22 cellular contexts compared by ENCODE assay signal in the genomic region with DNA sequence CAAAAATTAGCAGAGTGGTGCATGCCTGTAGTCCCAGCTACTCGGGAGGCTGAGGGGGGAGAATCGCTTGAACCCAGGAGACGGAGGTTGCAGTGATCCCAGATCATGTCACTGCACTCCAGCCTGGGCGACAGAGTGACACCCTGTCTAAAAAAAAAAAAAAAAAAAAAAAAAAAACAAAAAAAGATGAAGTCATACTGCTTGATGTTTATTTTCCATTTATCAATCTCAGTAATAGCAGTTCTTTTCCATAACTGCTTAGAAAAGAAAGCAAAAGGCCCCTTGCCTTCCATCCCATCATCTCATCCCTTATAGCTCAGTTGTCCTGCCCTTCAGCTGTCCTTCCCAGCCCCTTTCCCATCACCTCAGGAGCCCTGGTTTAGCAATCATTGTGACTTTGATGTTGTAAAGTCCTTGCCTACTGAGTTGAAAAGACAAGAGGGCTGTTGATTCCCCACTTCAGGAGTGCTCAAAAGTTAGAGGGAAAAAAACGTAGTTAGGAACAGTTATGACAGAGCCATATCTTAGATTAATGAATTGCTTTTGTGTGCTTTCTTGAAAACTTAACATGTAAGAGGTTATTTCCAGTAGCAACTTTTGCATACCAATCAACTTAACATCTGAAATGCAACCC. TPM values are rescaled to one million over a fixed set of nuclear protein-coding genes. Genes with fewer than 3 reads are reported as not detected.
A peak's percentile ranks its signal among the peaks of the same experiment; 100 is the strongest.
DNase-seq lines count a peak whose midpoint lies in the region; ATAC-seq, FAIRE-seq and TF ChIP-seq lines count a peak whose summit lies in the region.
"Had no signal": no experiment of that assay in that cellular context is flagged by ENCODE, and none has a peak within 500 bp of the region (broad histone marks: within the 10 kb centered on the region; RNA-seq: fewer than 3 reads in every experiment).

No MANE protein-coding gene starts in this region.

- H3K4me3 Mint-ChIP-seq in osteocyte (ENCODE audit: unreplicated experiment): no peak overlapping the region
- H3K4me3 Mint-ChIP-seq in stimulated activated naive B cell treated with anti-CD40 and anti-IgM and Interleukin-4, amounts not matched to agents 10 μg/mL and 1 μg/mL and 100 μg/mL, for 72 hours: no peak overlapping the region
- no peak overlapping the region for H3K4me3 Mint-ChIP-seq in natural killer cell treated with Interleukin-12 subunit alpha and Interleukin-12 subunit beta and Interleukin-15 and Interleukin-18, amount 100 ng/mL, for 72 hours
- H3K4me3 Mint-ChIP-seq: B cell; CD4-positive, CD25-positive, alpha-beta regulatory T cell; CD8-positive, alpha-beta T cell; GM23338 had no signal

- no peak for DNase-seq in PC-3
- DNase-seq in left lung: no peak
- no peak for DNase-seq in osteocyte (ENCODE audit: extremely low spot score, unreplicated experiment)
- DNase-seq in H54 (ENCODE audit: insufficient read length, low spot score): no peak
- DNase-seq in stimulated activated naive B cell treated with anti-CD40 and anti-IgM and Interleukin-4, amounts not matched to agents 10 μg/mL and 1 μg/mL and 100 μg/mL, for 72 hours: no peak
- DNase-seq in lower leg skin (ENCODE audit: low spot score in 2 of 2): no peak
- no peak for DNase-seq in natural killer cell treated with Interleukin-12 subunit alpha and Interleukin-12 subunit beta and Interleukin-15 and Interleukin-18, amount 100 ng/mL, for 72 hours (ENCODE audit: low spot score)
- DNase-seq: Caco-2; CD4-positive, CD25-positive, alpha-beta regulatory T cell; CD8-positive, alpha-beta T cell; DMS153; DND-41 had no signal

- POLR2A ChIA-PET in HEK293 (lab: Yijun Ruan, JAX): no interaction called here
- POLR2A ChIA-PET in PC-3 (lab: Charles Lee; ENCODE audit: unreplicated experiment): no interaction called here

- WGBS in lower leg skin, 2 donors: 88 to 90% methylated on average over 5 of the region's 5 CpGs

- no peak for TF ChIP-seq CTCF in HEK293 (tag by site-specific recombination; IDR thresholded peaks at IDR 0.05)
- no peak for TF ChIP-seq CTCF in PC-3 (conservative IDR thresholded peaks at IDR 0.05; ENCODE audit: low read depth, low read length)
- no peak for TF ChIP-seq CTCF in left lung (IDR thresholded peaks at IDR 0.05)
- no peak for TF ChIP-seq CTCF in osteocyte (IDR thresholded peaks at IDR 0.05)
- no peak for TF ChIP-seq CTCF in lower leg skin (IDR thresholded peaks at IDR 0.05)

- TF ChIP-seq POLR2A in H54 (IDR thresholded peaks at IDR 0.05; ENCODE audit: low read depth, low read length) (no peak), lower leg skin (IDR thresholded peaks at IDR 0.05) (no peak)

- BruUV-seq in PC-3 (replicated peaks; lab: Mats Ljungman, UMichigan): no TSS peak

- peaks cover 5% of the 10 kb centered on the region for H3K9me3 Mint-ChIP-seq in osteocyte (ENCODE audit: unreplicated experiment)
- no peaks in the 10 kb centered on the region for H3K9me3 Mint-ChIP-seq in stimulated activated naive B cell treated with anti-CD40 and anti-IgM and Interleukin-4, amounts not matched to agents 10 μg/mL and 1 μg/mL and 100 μg/mL, for 72 hours
- no peaks in the 10 kb centered on the region for H3K9me3 Mint-ChIP-seq in natural killer cell treated with Interleukin-12 subunit alpha and Interleukin-12 subunit beta and Interleukin-15 and Interleukin-18, amount 100 ng/mL, for 72 hours
- H3K9me3 Mint-ChIP-seq: CD8-positive, alpha-beta T cell; GM23338 had no signal

- peak overlapping the region; percentile 36 for H3K27ac Mint-ChIP-seq in osteocyte (ENCODE audit: unreplicated experiment)
- no peak overlapping the region for H3K27ac Mint-ChIP-seq in stimulated activated naive B cell treated with anti-CD40 and anti-IgM and Interleukin-4, amounts not matched to agents 10 μg/mL and 1 μg/mL and 100 μg/mL, for 72 hours
- no peak overlapping the region for H3K27ac Mint-ChIP-seq in natural killer cell treated with Interleukin-12 subunit alpha and Interleukin-12 subunit beta and Interleukin-15 and Interleukin-18, amount 100 ng/mL, for 72 hours
- H3K27ac Mint-ChIP-seq: B cell; CD4-positive, CD25-positive, alpha-beta regulatory T cell; CD8-positive, alpha-beta T cell; GM23338 had no signal

- H3K9me2 ChIP-seq in PC-3 (replicated peaks; ENCODE audit: low read length): no peaks in the 10 kb centered on the region

- H3K4me3 ChIP-seq in HEK293 (ENCODE audit: low read depth, low read length) (no peak overlapping the region), PC-3 (ENCODE audit: low read length) (no peak overlapping the region), left lung (no peak overlapping the region), lower leg skin (ENCODE audit: low read depth, poor library complexity, severe bottlenecking) (no peak overlapping the region)
- H3K4me3 ChIP-seq: BLaER1, GM23338, HAP-1 had no signal

- no peak overlapping the region for H3K9ac ChIP-seq in PC-3 (ENCODE audit: low read length)
- H3K9ac ChIP-seq: BLaER1 had no signal

- H3F3A ChIP-seq in PC-3 (ENCODE audit: low read length, unreplicated experiment): peaks cover 5% of the 10 kb centered on the region

- H3K36me3 ChIP-seq in HEK293 (ENCODE audit: control insufficient read depth in 2 of 2, insufficient read depth in 1 of 2, low read length in 2 of 2) (no peaks in the 10 kb centered on the region), PC-3 (ENCODE audit: low read depth, low read length) (no peaks in the 10 kb centered on the region), left lung (no peaks in the 10 kb centered on the region)
- H3K36me3 ChIP-seq: BLaER1, HAP-1 had no signal

- H3K4me1 ChIP-seq in HEK293 (ENCODE audit: control insufficient read depth, insufficient read depth, low read length) (no peaks in the 10 kb centered on the region), PC-3 (ENCODE audit: insufficient read depth, low read length) (peaks cover 55% of the 10 kb centered on the region), left lung (peaks cover 0 to 2% of the 10 kb centered on the region in 2 donors)

- H4K20me1 ChIP-seq in PC-3 (ENCODE audit: low read length): no peaks in the 10 kb centered on the region
- H4K20me1 ChIP-seq: BLaER1 had no signal

- H3K4me1 Mint-ChIP-seq in osteocyte (ENCODE audit: unreplicated experiment): peaks cover 31% of the 10 kb centered on the region
- H3K4me1 Mint-ChIP-seq in stimulated activated naive B cell treated with anti-CD40 and anti-IgM and Interleukin-4, amounts not matched to agents 10 μg/mL and 1 μg/mL and 100 μg/mL, for 72 hours: peaks cover 9 to 22% of the 10 kb centered on the region in 2 donors
- H3K4me1 Mint-ChIP-seq in natural killer cell treated with Interleukin-12 subunit alpha and Interleukin-12 subunit beta and Interleukin-15 and Interleukin-18, amount 100 ng/mL, for 72 hours (ENCODE audit: low read depth in 2 of 2): no peaks in the 10 kb centered on the region
- H3K4me1 Mint-ChIP-seq: CD4-positive, CD25-positive, alpha-beta regulatory T cell had no signal

- CTCF ChIA-PET in HEK293 (lab: Yijun Ruan, JAX) (no interaction called here), PC-3 (lab: Charles Lee) (interaction anchor here (0.6 kb wide), 1 partner anchor 248 kb away, joined by 3 read pairs; no protein-coding TSS in a partner anchor)

- no peak overlapping the region for H2AFZ ChIP-seq in PC-3 (ENCODE audit: low read length)
- H2AFZ ChIP-seq: GM23338 had no signal

- no peaks in the 10 kb centered on the region for H3K79me2 ChIP-seq in PC-3 (ENCODE audit: low read length)

- H3K27ac ChIP-seq in HEK293 (ENCODE audit: extremely low read depth, low read depth, low read length): no peak overlapping the region
- peak overlapping the region; percentile 89 for H3K27ac ChIP-seq in PC-3 (ENCODE audit: low read length)
- no peak overlapping the region for H3K27ac ChIP-seq in left lung
- H3K27ac ChIP-seq: BLaER1, C4-2B had no signal

- H3K36me3 Mint-ChIP-seq in osteocyte (ENCODE audit: unreplicated experiment): no peaks in the 10 kb centered on the region
- no peaks in the 10 kb centered on the region for H3K36me3 Mint-ChIP-seq in stimulated activated naive B cell treated with anti-CD40 and anti-IgM and Interleukin-4, amounts not matched to agents 10 μg/mL and 1 μg/mL and 100 μg/mL, for 72 hours
- H3K36me3 Mint-ChIP-seq in natural killer cell treated with Interleukin-12 subunit alpha and Interleukin-12 subunit beta and Interleukin-15 and Interleukin-18, amount 100 ng/mL, for 72 hours: no peaks in the 10 kb centered on the region
- H3K36me3 Mint-ChIP-seq: CD4-positive, CD25-positive, alpha-beta regulatory T cell; CD8-positive, alpha-beta T cell had no signal

- H3K4me2 ChIP-seq in PC-3 (ENCODE audit: low read length): peak overlapping the region; percentile 68; the same call in 1 of the 2 replicates
- H3K4me2 ChIP-seq: BLaER1, GM23338 had no signal

- FAIRE-seq in H54 (lab: Jason Lieb, UNC): no peak
- FAIRE-seq: G401.6, GM12892, GM19239 had no signal

- no peak for ATAC-seq in PC-3
- ATAC-seq in left lung: peak; percentile 79
- no peak for ATAC-seq in stimulated activated naive B cell treated with anti-CD40 and anti-IgM and Interleukin-4, amounts not matched to agents 10 μg/mL and 1 μg/mL and 100 μg/mL, for 72 hours (replicated peaks)
- ATAC-seq in natural killer cell treated with Interleukin-12 subunit alpha and Interleukin-12 subunit beta and Interleukin-15 and Interleukin-18, amount 100 ng/mL, for 72 hours: no peak
- ATAC-seq: CD8-positive, alpha-beta T cell; GM23338 had no signal

- H3K27me3 ChIP-seq in PC-3 (ENCODE audit: low read length) (no peaks in the 10 kb centered on the region), left lung (no peaks in the 10 kb centered on the region)
- H3K27me3 ChIP-seq: BLaER1 had no signal

- intact Hi-C loops in PC-3 (cut with micrococcal nuclease) (no loop called here), left lung (cut with DNase I) (no loop called here), lower leg skin (cut with DNase I; ENCODE audit: low total_unique reads) (no loop called here)

- no peaks in the 10 kb centered on the region for H3K27me3 Mint-ChIP-seq in osteocyte (ENCODE audit: unreplicated experiment)
- peaks cover 0 to 3% of the 10 kb centered on the region in 2 donors for H3K27me3 Mint-ChIP-seq in stimulated activated naive B cell treated with anti-CD40 and anti-IgM and Interleukin-4, amounts not matched to agents 10 μg/mL and 1 μg/mL and 100 μg/mL, for 72 hours
- peaks cover 0 to 7% of the 10 kb centered on the region in 2 donors for H3K27me3 Mint-ChIP-seq in natural killer cell treated with Interleukin-12 subunit alpha and Interleukin-12 subunit beta and Interleukin-15 and Interleukin-18, amount 100 ng/mL, for 72 hours
- H3K27me3 Mint-ChIP-seq: B cell; CD4-positive, CD25-positive, alpha-beta regulatory T cell had no signal

- no peaks in the 10 kb centered on the region for H3K9me3 ChIP-seq in HEK293 (ENCODE audit: control insufficient read depth, insufficient read depth, low read depth, low read length)
- H3K9me3 ChIP-seq in PC-3 (ENCODE audit: low read length): no peaks in the 10 kb centered on the region
- H3K9me3 ChIP-seq in left lung: no peaks in the 10 kb centered on the region
- H3K9me3 ChIP-seq: BLaER1, Caco-2, HAP-1 had no signal

TF ChIP-seq in HEK293, 187 proteins besides CTCF, POLR2A, EP300 and RAD21 (continues in another document):
- no peak for TF ChIP-seq ZNF184 (tag by site-specific recombination; IDR thresholded peaks at IDR 0.05)
- TF ChIP-seq IKZF3 (tag by site-specific recombination; IDR thresholded peaks at IDR 0.05): peak; percentile 50; the same call in 1 of the 2 replicates

RNA-seq across cellular contexts. Expression of a gene that starts 18.0 kb away (rescaled TPM):
- total RNA-seq in PC-3 (2014; rRNA removed) (7.0 and 9.7 TPM in 2 replicates), left lung (10 to 100 TPM; 10.1 to 11.8 TPM), osteocyte (3.6 and 4.6 TPM in 2 replicates), lower leg skin (10 to 100 TPM; 19.8 to 25.8 (median 23.4) TPM)
- total RNA-seq in natural killer cell treated with Interleukin-12 subunit alpha and Interleukin-12 subunit beta and Interleukin-15 and Interleukin-18, amount 100 ng/mL, for 72 hours: under 1 TPM in 1 of 2 donors, not detected in 1; 0.22 TPM
- total RNA-seq: A172; CD8-positive, alpha-beta T cell had no signal
